ENCODE assay signal across 1 cellular context in genomic region chr4:69156913-69157312, GRCh38.
TF ChIP-seq lines count a peak whose summit lies in the region.

No MANE protein-coding gene starts in this region.

TF ChIP-seq in GM12878, 131 proteins besides CTCF, POLR2A, EP300 and RAD21 (continued from another document):
- TF ChIP-seq ZBTB11 (CRISPR knock-in tag; IDR thresholded peaks at IDR 0.05) (no peak), HDAC6 (IDR thresholded peaks at IDR 0.05; ENCODE audit: unreplicated experiment) (no peak), HDGF (IDR thresholded peaks at IDR 0.05) (no peak), TCF3 (IDR thresholded peaks at IDR 0.05; ENCODE audit: borderline replicate concordance, insufficient read depth, low read depth, low read length) (no peak), SKIL (IDR thresholded peaks at IDR 0.05; ENCODE audit: low read depth, poor library complexity, severe bottlenecking) (no peak), ZNF207 (IDR thresholded peaks at IDR 0.05; ENCODE audit: borderline replicate concordance) (no peak), E2F8 (IDR thresholded peaks at IDR 0.05; ENCODE audit: low read depth, partially characterized antibody) (no peak), SRF (IDR thresholded peaks at IDR 0.05; ENCODE audit: low read depth in 2 of 2, low read length in 2 of 2) (no peak), KAT2A (conservative IDR thresholded peaks at IDR 0.05; ENCODE audit: control insufficient read depth, low read depth, low read length) (no peak), MYB (IDR thresholded peaks at IDR 0.05; ENCODE audit: borderline replicate concordance, low read depth, low read length) (no peak), RB1 (IDR thresholded peaks at IDR 0.05; ENCODE audit: borderline replicate concordance) (no peak), ZSCAN29 (IDR thresholded peaks at IDR 0.05) (no peak)
